In genomic region chr3:52249683-52250082, GRCh38 we compare ENCODE assay signal across 1 cellular context.
A peak's percentile ranks its signal among the peaks of the same experiment; 100 is the strongest.
TF ChIP-seq lines count a peak whose summit lies in the region.

No MANE protein-coding gene starts in this region.

TF ChIP-seq in HepG2, 621 proteins besides CTCF, POLR2A, EP300 and RAD21:
- peak; percentile 11 for TF ChIP-seq RBM22 (optimal IDR thresholded peaks at IDR 0.05; ENCODE audit: low read length)
- TF ChIP-seq ZNF773 (CRISPR knock-in tag; IDR thresholded peaks at IDR 0.05; ENCODE audit: borderline replicate concordance): no peak
- TF ChIP-seq REL (CRISPR knock-in tag; conservative IDR thresholded peaks at IDR 0.05): no peak
- TF ChIP-seq MATR3 (CRISPR knock-in tag; IDR thresholded peaks at IDR 0.05): no peak
